In genomic region chr3:179045719-179046402, GRCh38 we compare ENCODE assay signal across 11 cellular contexts. TPM values are rescaled to one million over a fixed set of nuclear protein-coding genes. Genes with fewer than 3 reads are reported as not detected.
DNase-seq lines count a peak whose midpoint lies in the region; ATAC-seq, FAIRE-seq and TF ChIP-seq lines count a peak whose summit lies in the region.
"Had no signal": no experiment of that assay in that cellular context is flagged by ENCODE, and none has a peak within 500 bp of the region (broad histone marks: within the 10 kb centered on the region; RNA-seq: fewer than 3 reads in every experiment).

No MANE protein-coding gene starts in this region.

- TF ChIP-seq POLR2A in GM12878 (IDR thresholded peaks at IDR 0.05; ENCODE audit: low read depth, low read length) (no peak), testis (IDR thresholded peaks at IDR 0.05) (no peak)

- TF ChIP-seq RAD21 in GM12878 (IDR thresholded peaks at IDR 0.05; ENCODE audit: insufficient read depth, low read depth, low read length) = 0 out of 2 replicates have a peak, but pooled peaks have one; percentile 21

- peaks cover 74% of the 10 kb centered on the region for H3K79me2 ChIP-seq in DOHH2 (ENCODE audit: control insufficient read depth, low read length)
- peaks cover 68% of the 10 kb centered on the region for H3K79me2 ChIP-seq in GM12878 (ENCODE audit: control insufficient read depth, insufficient read depth, low read length)
- H3K79me2 ChIP-seq in neural progenitor cell (ENCODE audit: low read depth) = peaks cover 6% of the 10 kb centered on the region

- POLR2A ChIA-PET in GM12878 (lab: Charles Lee) = interaction anchor here (0.5 to 6.8 kb wide), 6 partner anchors 20 to 94 kb away, joined by 4 to 138 read pairs (median 10); partner anchors contain the start of gene ZMAT3

- CTCF ChIA-PET in GM12878 (lab: Yijun Ruan, JAX) = interaction anchor here (1.0 to 5.4 kb wide), 15 partner anchors 8 to 276 kb away, joined by 3 to 124 read pairs (median 7); partner anchors contain the start of gene ZMAT3

- peaks cover 25% of the 10 kb centered on the region for H3K4me1 ChIP-seq in DOHH2 (ENCODE audit: control insufficient read depth, low read length)
- peaks cover 22% of the 10 kb centered on the region for H3K4me1 ChIP-seq in GM12878 (ENCODE audit: control insufficient read depth, insufficient read depth, low read length)
- H3K4me1 ChIP-seq in neural progenitor cell = no peaks in the 10 kb centered on the region
- H3K4me1 ChIP-seq in testis = no peaks in the 10 kb centered on the region

- H3K9me3 ChIP-seq in DOHH2 (ENCODE audit: control insufficient read depth, insufficient read depth, low read length) = no peaks in the 10 kb centered on the region
- no peaks in the 10 kb centered on the region; the same call in 1 of the 3 replicates for H3K9me3 ChIP-seq in GM12878 (replicated peaks; ENCODE audit: control insufficient read depth, insufficient read depth, low read length)
- no peaks in the 10 kb centered on the region for H3K9me3 ChIP-seq in neural progenitor cell (ENCODE audit: low read depth)
- H3K9me3 ChIP-seq in testis = no peaks in the 10 kb centered on the region

- RAD21 ChIA-PET in GM12878 (lab: Charles Lee; ENCODE audit: unreplicated experiment) = interaction anchor here (0.9 to 6.7 kb wide), 19 partner anchors 17 to 532 kb away, joined by 3 to 231 read pairs (median 5); partner anchors contain the start of genes MFN1, PIK3CA and ZMAT3

- no peaks in the 10 kb centered on the region for H3K27me3 ChIP-seq in DOHH2 (ENCODE audit: control insufficient read depth, low read length)
- no peaks in the 10 kb centered on the region for H3K27me3 ChIP-seq in GM12878 (replicated peaks in 1 of 2; ENCODE audit: control insufficient read depth in 2 of 2, insufficient read depth in 2 of 2, low read length in 1 of 2)
- no peaks in the 10 kb centered on the region for H3K27me3 ChIP-seq in neural progenitor cell
- H3K27me3 ChIP-seq in testis = no peaks in the 10 kb centered on the region

- peak; percentile 74 for DNase-seq in GM12878 (ENCODE audit: low read depth, low spot score)
- DNase-seq in glutamatergic neuron = no peak
- DNase-seq in neural progenitor cell (ENCODE audit: low spot score) = no peak
- no peak for DNase-seq in activated effector memory CD4-positive, alpha-beta T cell treated with Interleukin-2 at 50 U/mL for 16 hours
- no peak for DNase-seq in testis
- DNase-seq: islet precursor cell had no signal

- no peaks in the 10 kb centered on the region for H3K9me2 ChIP-seq in DOHH2 (replicated peaks; ENCODE audit: control insufficient read depth, low read length)

- peak; percentile 58 to 85; a peak in 2 of 4 replicates for TF ChIP-seq EP300 in GM12878 (IDR thresholded peaks at IDR 0.05; ENCODE audit: borderline replicate concordance in 1 of 2, control insufficient read depth in 1 of 2, low read depth in 2 of 2, low read length in 2 of 2)

- in situ Hi-C loops in GM12878 (cut with MboI) = no loop called here

- H2AFZ ChIP-seq in GM12878 (ENCODE audit: control insufficient read depth, low read depth, low read length) (no peak overlapping the region), neural progenitor cell (replicated peaks) (no peak overlapping the region)

- H3K27ac Mint-ChIP-seq in glutamatergic neuron (ENCODE audit: unreplicated experiment) = no peak overlapping the region
- no peak overlapping the region for H3K27ac Mint-ChIP-seq in neural progenitor cell
- H3K27ac Mint-ChIP-seq: T-helper 1 cell treated with Interleukin-12 subunit alpha and Interleukin-12 subunit beta and Interleukin-4 antibody, amounts not matched to agents 30 μg/mL and 1 μg/mL, for 36 hours had no signal

- WGBS in GM12878 (ENCODE audit: insufficient coverage, insufficient replicate concordance, low lambda C conversion rate, missing lambda C conversion rate) = 5% methylated on average over 1 of the region's 1 CpG
- 67 to 75% methylated on average over 1 of the region's 1 CpG for WGBS in testis, 2 donors

- H3K9ac ChIP-seq in GM12878 (ENCODE audit: control insufficient read depth, insufficient read depth, low read length) (peak overlapping the region; percentile 24; the same call in 1 of the 2 replicates), neural progenitor cell (no peak overlapping the region)
- H3K9ac ChIP-seq: KMS-11 had no signal

- H3K36me3 Mint-ChIP-seq in glutamatergic neuron (ENCODE audit: unreplicated experiment) (peaks cover 13% of the 10 kb centered on the region), neural progenitor cell (no peaks in the 10 kb centered on the region)

- no peaks in the 10 kb centered on the region for H3K36me3 ChIP-seq in DOHH2 (ENCODE audit: control insufficient read depth, low read length)
- no peaks in the 10 kb centered on the region; a peak in 1 of 4 replicates for H3K36me3 ChIP-seq in GM12878 (ENCODE audit: control insufficient read depth in 2 of 2, insufficient read depth in 2 of 2, low read length in 1 of 2)
- no peaks in the 10 kb centered on the region for H3K36me3 ChIP-seq in neural progenitor cell
- no peaks in the 10 kb centered on the region for H3K36me3 ChIP-seq in testis (ENCODE audit: low read depth, missing control alignments)

- H3K4me2 ChIP-seq in DOHH2 (ENCODE audit: low read length) (peak overlapping the region; percentile 39), GM12878 (ENCODE audit: control insufficient read depth, insufficient read depth) (peak overlapping the region; percentile 90), neural progenitor cell (no peak overlapping the region)
- H3K4me2 ChIP-seq: KMS-11 had no signal

- H3K27me3 Mint-ChIP-seq in glutamatergic neuron (ENCODE audit: unreplicated experiment) (peaks cover 2% of the 10 kb centered on the region), neural progenitor cell (ENCODE audit: insufficient read depth, low read depth) (no peaks in the 10 kb centered on the region)

- TF ChIP-seq CTCF in DOHH2 (IDR thresholded peaks at IDR 0.05; ENCODE audit: low read depth, low read length, poor library complexity, severe bottlenecking) (no peak), GM12878 (IDR thresholded peaks at IDR 0.05 in 2 of 3, conservative IDR thresholded peaks at IDR 0.05 in 1 of 3; ENCODE audit: control insufficient read depth in 2 of 3, extremely low read depth in 1 of 3, insufficient read depth in 1 of 3, low read depth in 3 of 3, low read length in 3 of 3) (no peak), glutamatergic neuron (IDR thresholded peaks at IDR 0.05; ENCODE audit: partially characterized antibody, unreplicated experiment) (no peak), neural progenitor cell (IDR thresholded peaks at IDR 0.05) (no peak), testis (IDR thresholded peaks at IDR 0.05) (no peak)

- intact Hi-C loops in GM12878 (cut with micrococcal nuclease; ENCODE audit: unreplicated experiment) = loop anchor here (1.0 to 2.0 kb wide), 4 partner anchors 21 to 103 kb away; partner anchors contain the start of gene ZMAT3
- intact Hi-C loops in testis (cut with DNase I; ENCODE audit: low total_unique reads) = no loop called here

- SMC1A ChIA-PET in GM12878 (lab: Charles Lee; ENCODE audit: uncharacterized antibody, unreplicated experiment) = interaction anchor here (0.7 to 4.9 kb wide), 19 partner anchors 12 to 276 kb away, joined by 3 to 225 read pairs (median 5); partner anchors contain the start of genes PIK3CA and ZMAT3

- H4K20me1 ChIP-seq in DOHH2 (ENCODE audit: control insufficient read depth, insufficient read depth, low read depth, low read length) (no peaks in the 10 kb centered on the region), GM12878 (ENCODE audit: control insufficient read depth, insufficient read depth) (no peaks in the 10 kb centered on the region), neural progenitor cell (ENCODE audit: low read depth) (no peaks in the 10 kb centered on the region)

- H3K4me1 Mint-ChIP-seq in glutamatergic neuron (ENCODE audit: low read depth, unreplicated experiment) (peaks cover 3% of the 10 kb centered on the region), neural progenitor cell (peaks cover 2% of the 10 kb centered on the region)

- peaks cover 7% of the 10 kb centered on the region for H3K9me3 Mint-ChIP-seq in glutamatergic neuron (ENCODE audit: unreplicated experiment)
- H3K9me3 Mint-ChIP-seq in neural progenitor cell = peaks cover 15% of the 10 kb centered on the region
- H3K9me3 Mint-ChIP-seq: T-helper 1 cell treated with Interleukin-12 subunit alpha and Interleukin-12 subunit beta and Interleukin-4 antibody, amounts not matched to agents 30 μg/mL and 1 μg/mL, for 36 hours had no signal

- no peaks in the 10 kb centered on the region for H3F3A ChIP-seq in DOHH2 (ENCODE audit: control insufficient read depth, insufficient read depth)
- no peaks in the 10 kb centered on the region for H3F3A ChIP-seq in neural progenitor cell (ENCODE audit: low read depth)

- H3K4me3 ChIP-seq in DOHH2 (ENCODE audit: low read length) (peak overlapping the region; percentile 1; the same call in 1 of the 2 replicates), GM12878 (peak overlapping the region; percentile 10; the same call in 1 of the 2 replicates), neural progenitor cell (no peak overlapping the region), testis (no peak overlapping the region)

- FAIRE-seq in GM12878 (lab: Jason Lieb, UNC) = no peak

- no peak overlapping the region for H3K4me3 Mint-ChIP-seq in glutamatergic neuron (ENCODE audit: unreplicated experiment)
- H3K4me3 Mint-ChIP-seq in neural progenitor cell = no peak overlapping the region
- H3K4me3 Mint-ChIP-seq: T-helper 1 cell treated with Interleukin-12 subunit alpha and Interleukin-12 subunit beta and Interleukin-4 antibody, amounts not matched to agents 30 μg/mL and 1 μg/mL, for 36 hours had no signal

- H3K27ac ChIP-seq in DOHH2 (ENCODE audit: low read depth, low read length) (no peak overlapping the region; the same call in 1 of the 2 replicates), GM12878 (ENCODE audit: control insufficient read depth, insufficient read depth) (peak overlapping the region; percentile 84), neural progenitor cell (no peak overlapping the region), testis (no peak overlapping the region)
- H3K27ac ChIP-seq: KMS-11 had no signal

- peak; percentile 50 for ATAC-seq in GM19452 (IDR thresholded peaks at IDR 0.05; ENCODE audit: unreplicated experiment)
- peak; percentile 60 for ATAC-seq in HG03103 (IDR thresholded peaks at IDR 0.05; ENCODE audit: low read depth, unreplicated experiment)
- peak; percentile 74 for ATAC-seq in GM12878

- BruUV-seq in GM12878 (replicated peaks; lab: Mats Ljungman, UMichigan) = no TSS peak

RNA-seq across cellular contexts. Expression of gene ZMAT3, which starts 25.7 kb away (rescaled TPM):
- 70.3 and 76.3 TPM in 2 replicates for total RNA-seq in GM12878 (2013; cell fraction: nucleolus; rRNA removed)
- total RNA-seq in GM12878 (2014; rRNA removed) = 13.4 and 16.5 TPM in 2 replicates
- total RNA-seq in GM12878 (2014; rRNA removed; fragmentation: Illumina TruSeq; extraction: Trizol) = 24.3 and 27.2 TPM in 2 replicates
- total RNA-seq in GM12878 (2021) = 41.7 and 46.8 TPM in 2 replicates
- 14.5 TPM for polyA plus RNA-seq in GM12878 (2011; ENCODE audit: low read depth)
- polyA plus RNA-seq in GM12878 (2011; rRNA removed) = 55.9 and 71.3 TPM in 2 replicates
- 34.0 and 42.8 TPM in 2 replicates for polyA plus RNA-seq in GM12878 (2011; cell fraction: cytosol; rRNA removed)
- 20.6 and 26.7 TPM in 2 replicates for polyA plus RNA-seq in GM12878 (2011; cell fraction: nucleus; rRNA removed)
- 23.6 and 25.6 TPM in 2 replicates for polyA plus RNA-seq in GM12878 (2012)
- 31.8 and 39.9 TPM in 2 replicates for polyA plus RNA-seq in GM12878 (2014; fragmentation: Illumina TruSeq; extraction: Trizol)
- 10 to 100 TPM in 1 of 2 experiments, 1 to 10 TPM in 1; 6.2 to 10.4 TPM for polyA plus RNA-seq in GM12878 (2014; fragmentation: Nextera tagmentation; extraction: Ambion mirVana)
- 17.0 and 22.3 TPM in 2 replicates for polyA plus RNA-seq in GM12878 (2014; rRNA removed)
- 10 to 100 TPM; 27.3 to 30.8 TPM for polyA plus RNA-seq in GM12878 (2016; fragmentation: Nextera tagmentation; extraction: Ambion mirVana)
- polyA minus RNA-seq in GM12878 (2011; rRNA and poly(A)+ RNA removed) = 151 and 197 TPM in 2 replicates
- polyA minus RNA-seq in GM12878 (2011; cell fraction: cytosol; rRNA and poly(A)+ RNA removed) = 51.8 and 67.6 TPM in 2 replicates
- 49.3 and 82.5 TPM in 2 replicates for polyA minus RNA-seq in GM12878 (2011; cell fraction: nucleus; rRNA and poly(A)+ RNA removed)
- total RNA-seq in glutamatergic neuron (ENCODE audit: unreplicated experiment) = 14.0 TPM
- 6.6 and 8.6 TPM in 2 replicates for total RNA-seq in neural progenitor cell (ENCODE audit: low replicate concordance)
- 10 to 100 TPM; 12.3 to 13.3 TPM for total RNA-seq in testis
- 6.4 TPM for polyA plus RNA-seq in testis (ENCODE audit: insufficient read depth, low read depth, low replicate concordance)

Comparison
In these comparisons a context has a peak if more than half of its experiments do, and no peak if none do; other contexts are left out.
1. H3K4me3 ChIP-seq: peak in DOHH2 (single experiment) and GM12878 (single experiment); none in neural progenitor cell (single experiment) and testis (0 of 2).
2. Peak in every context shown above with its lines, with median percentiles within 50 percentile points of each other: ATAC-seq.